ENCODE assay signal across 23 cellular contexts in genomic region chr13:73960474-73960873, GRCh38.
DNase-seq lines count a peak whose midpoint lies in the region; ATAC-seq lines count a peak whose summit lies in the region.
"Had no signal": no experiment of that assay in that cellular context is flagged by ENCODE, and none has a peak within 500 bp of the region (broad histone marks: within the 10 kb centered on the region; RNA-seq: fewer than 3 reads in every experiment).

No MANE protein-coding gene starts in this region.

- ATAC-seq in GM19043 (IDR thresholded peaks at IDR 0.05; ENCODE audit: low read depth, unreplicated experiment) = peak; percentile 58
- ATAC-seq in GM21786 (IDR thresholded peaks at IDR 0.05; ENCODE audit: unreplicated experiment) = peak; percentile 76
- ATAC-seq in HG03175 (IDR thresholded peaks at IDR 0.05; ENCODE audit: unreplicated experiment) = peak; percentile 74
- ATAC-seq: effector memory CD8-positive, alpha-beta T cell; HepG2 had no signal

- H3K4me3 ChIP-seq in BLaER1 = no peak overlapping the region
- H3K4me3 ChIP-seq: MG63, prostate gland, tibial nerve had no signal

- DNase-seq in NCI-H82 (lab: John Stamatoyannopoulos, UW) = no peak
- no peak for DNase-seq in 8988T
- no peak for DNase-seq in cerebellum (ENCODE audit: low spot score)
- no peak for DNase-seq in stimulated activated CD8-positive, alpha-beta memory T cell treated with anti-CD3 and anti-CD28 coated beads, Interleukin-4, amount 100 ng/mL, for 48 hours
- DNase-seq: activated effector memory CD4-positive, alpha-beta T cell treated with Interleukin-2 at 50 U/mL for 16 hours; DMS79; effector memory CD8-positive, alpha-beta T cell; H7; islet precursor cell; MG63; NCI-H2029 treated with DMSO at 0.1 percent for 48 hours; NCI-H524 treated with DMSO at 0.1 percent for 48 hours; nephron progenitor cell; small intestine had no signal

- no peak overlapping the region; the same call in 1 of the 2 replicates for H3K27ac ChIP-seq in BLaER1
- H3K27ac ChIP-seq: 22Rv1, C4-2B, prostate gland, tibial nerve had no signal

- peak overlapping the region; percentile 77; the same call in 1 of the 2 replicates for H3K4me2 ChIP-seq in BLaER1

- peaks cover 64% of the 10 kb centered on the region for H3K4me1 ChIP-seq in BLaER1
- H3K4me1 ChIP-seq: prostate gland had no signal

- peaks cover 7% of the 10 kb centered on the region; the same call in 1 of the 2 replicates for H3K36me3 ChIP-seq in BLaER1
- H3K36me3 ChIP-seq: MG63, prostate gland, tibial nerve had no signal

- H3K9ac ChIP-seq in BLaER1 = no peak overlapping the region

- H4K20me1 ChIP-seq in BLaER1 = no peaks in the 10 kb centered on the region

- no peaks in the 10 kb centered on the region for H3K27me3 ChIP-seq in BLaER1
- H3K27me3 ChIP-seq: MG63, tibial nerve had no signal

- peaks cover 29% of the 10 kb centered on the region for H3K9me3 ChIP-seq in BLaER1
- H3K9me3 ChIP-seq: MG63, prostate gland, tibial nerve had no signal
